In genomic region chr3:93979850-93980677, GRCh38 we compare ENCODE assay signal across 8 cellular contexts. TPM values are rescaled to one million over a fixed set of nuclear protein-coding genes. Genes with fewer than 3 reads are reported as not detected.
DNase-seq lines count a peak whose midpoint lies in the region; ATAC-seq and TF ChIP-seq lines count a peak whose summit lies in the region.

TSS of gene ARL13B (plus strand) at chr3:93980155. CDS start at chr3:93980424, 269 bp downstream.

- peak within 1 kb of the TSS; percentile 89 for H3K9ac ChIP-seq in mammary epithelial cell (ENCODE audit: insufficient read depth, low read length)
- H3K9ac ChIP-seq in iPS-20b (ENCODE audit: low read depth, low read length): peak within 1 kb of the TSS; percentile 85; the same call in 1 of the 2 replicates

- no peaks in the 10 kb centered on the region for H4K20me1 ChIP-seq in mammary epithelial cell (ENCODE audit: insufficient read depth, low read length)

- H2AFZ ChIP-seq in ACC112 (ENCODE audit: low read length, unreplicated experiment) (peak within 1 kb of the TSS; percentile 84), mammary epithelial cell (ENCODE audit: low read depth, low read length) (peak within 1 kb of the TSS; percentile 98)

- H3K4me3 ChIP-seq in ACC112 (ENCODE audit: low read depth, low read length): peak within 1 kb of the TSS; percentile 84
- H3K4me3 ChIP-seq in WERI-Rb-1 (ENCODE audit: low read depth, low read length): peak within 1 kb of the TSS; percentile 48
- peak within 1 kb of the TSS; percentile 83 to 99 (median 90) for H3K4me3 ChIP-seq in mammary epithelial cell (replicated peaks in 1 of 3; ENCODE audit: insufficient read depth in 1 of 3, low read depth in 2 of 3, low read length in 3 of 3)
- H3K4me3 ChIP-seq in iPS-20b (ENCODE audit: low read length): peak within 1 kb of the TSS; percentile 88
- H3K4me3 ChIP-seq in skin epidermis: peak within 1 kb of the TSS; percentile 71 to 96 (median 78)

- peaks cover 12% of the 10 kb centered on the region for H3K4me1 ChIP-seq in ACC112 (ENCODE audit: control insufficient read depth, insufficient read depth, low read length, unreplicated experiment)
- H3K4me1 ChIP-seq in mammary epithelial cell (ENCODE audit: insufficient read depth, low read length): peaks cover 14% of the 10 kb centered on the region
- no peaks in the 10 kb centered on the region for H3K4me1 ChIP-seq in iPS-20b (ENCODE audit: insufficient read depth, low read length)

- 2% methylated on average over 41 of the region's 66 CpGs for WGBS in mammary epithelial cell (ENCODE audit: low coverage, missing lambda C conversion rate)

- CTCF ChIA-PET in mammary epithelial cell (lab: Charles Lee; ENCODE audit: low non-redundant PET): no interaction called here

- DNase-seq in NCI-H2196 treated with DMSO at 0.1 percent for 48 hours (lab: John Stamatoyannopoulos, UW; ENCODE audit: unreplicated experiment) (peak; percentile 99), WERI-Rb-1 (peak; percentile 98), mammary epithelial cell (peak; percentile 98)

- H3K36me3 ChIP-seq in ACC112 (ENCODE audit: insufficient read depth, low read length): no peaks in the 10 kb centered on the region
- H3K36me3 ChIP-seq in WERI-Rb-1: no peaks in the 10 kb centered on the region
- H3K36me3 ChIP-seq in mammary epithelial cell (ENCODE audit: insufficient read depth, low read length): no peaks in the 10 kb centered on the region
- no peaks in the 10 kb centered on the region for H3K36me3 ChIP-seq in iPS-20b (ENCODE audit: insufficient read depth, low read depth, low read length)

- ATAC-seq in GM18870 (IDR thresholded peaks at IDR 0.05; ENCODE audit: unreplicated experiment) (peak; percentile 100), HG03135 (IDR thresholded peaks at IDR 0.05; ENCODE audit: unreplicated experiment) (peak; percentile 100)

- H3K4me2 ChIP-seq in mammary epithelial cell (ENCODE audit: insufficient read depth, low read depth, low read length): peak within 1 kb of the TSS; percentile 90

- peak within 1 kb of the TSS; percentile 86 for H3K27ac ChIP-seq in ACC112 (ENCODE audit: low read depth, low read length)
- peak within 1 kb of the TSS; percentile 92 for H3K27ac ChIP-seq in WERI-Rb-1
- H3K27ac ChIP-seq in mammary epithelial cell (ENCODE audit: insufficient read depth, low read depth, low read length): peak within 1 kb of the TSS; percentile 89
- H3K27ac ChIP-seq in iPS-20b (ENCODE audit: low read length): peak within 1 kb of the TSS; percentile 45
- peak within 1 kb of the TSS; percentile 37 to 98 (median 86) for H3K27ac ChIP-seq in skin epidermis

- TF ChIP-seq CTCF in WERI-Rb-1 (IDR thresholded peaks at IDR 0.05; ENCODE audit: low read depth, low read length): no peak
- TF ChIP-seq CTCF in mammary epithelial cell (conservative IDR thresholded peaks at IDR 0.05 in 1 of 2, IDR thresholded peaks at IDR 0.05 in 1 of 2; ENCODE audit: extremely low read depth in 1 of 2, insufficient read depth in 1 of 2, low read depth in 1 of 2, low read length in 2 of 2): no peak

- BruUV-seq in mammary epithelial cell (replicated peaks; lab: Mats Ljungman, UMichigan): TSS peak; percentile 38

- in situ Hi-C loops in mammary epithelial cell (cut with MboI; ENCODE audit: low sequenced_read_pairs in 2 of 2): no loop called here

- no peaks in the 10 kb centered on the region for H3K27me3 ChIP-seq in ACC112 (ENCODE audit: insufficient read depth, low read length)
- no peaks in the 10 kb centered on the region for H3K27me3 ChIP-seq in WERI-Rb-1 (ENCODE audit: insufficient read depth, low read depth, severe bottlenecking)
- H3K27me3 ChIP-seq in mammary epithelial cell (ENCODE audit: insufficient read depth, low read length): no peaks in the 10 kb centered on the region
- H3K27me3 ChIP-seq in iPS-20b (ENCODE audit: insufficient read depth, low read length): no peaks in the 10 kb centered on the region

- H3K9me3 ChIP-seq in WERI-Rb-1 (ENCODE audit: severe bottlenecking) (no peaks in the 10 kb centered on the region), mammary epithelial cell (replicated peaks; ENCODE audit: insufficient read depth, low read length) (no peaks in the 10 kb centered on the region), iPS-20b (ENCODE audit: insufficient read depth, low read depth, low read length) (no peaks in the 10 kb centered on the region)

- intact Hi-C loops in mammary epithelial cell (cut with micrococcal nuclease): loop anchor here (10.0 kb wide), 1 partner anchor 95 kb away; no protein-coding TSS in a partner anchor

- dilution Hi-C loops in mammary epithelial cell (cut with HindIII; ENCODE audit: low sequenced_read_pairs): no loop called here

- H3K79me2 ChIP-seq in ACC112 (ENCODE audit: control insufficient read depth, insufficient read depth, low read length, unreplicated experiment): peaks cover 43% of the 10 kb centered on the region
- H3K79me2 ChIP-seq in mammary epithelial cell (ENCODE audit: insufficient read depth, low read length): peaks cover 36% of the 10 kb centered on the region

RNA-seq across cellular contexts. Expression of gene ARL13B, which starts in this region (rescaled TPM):
- 10 to 100 TPM; 14.5 to 16.4 TPM for total RNA-seq in mammary epithelial cell
- 6.7 TPM for polyA plus RNA-seq in mammary epithelial cell
- 7.8 TPM for polyA minus RNA-seq in mammary epithelial cell

Comparison
In these comparisons a context has a peak if more than half of its experiments do, and no peak if none do; other contexts are left out.
1. Peak in every context shown above with its lines: DNase-seq, ATAC-seq, H3K4me3 ChIP-seq and H3K27ac ChIP-seq.